In the genomic region with DNA sequence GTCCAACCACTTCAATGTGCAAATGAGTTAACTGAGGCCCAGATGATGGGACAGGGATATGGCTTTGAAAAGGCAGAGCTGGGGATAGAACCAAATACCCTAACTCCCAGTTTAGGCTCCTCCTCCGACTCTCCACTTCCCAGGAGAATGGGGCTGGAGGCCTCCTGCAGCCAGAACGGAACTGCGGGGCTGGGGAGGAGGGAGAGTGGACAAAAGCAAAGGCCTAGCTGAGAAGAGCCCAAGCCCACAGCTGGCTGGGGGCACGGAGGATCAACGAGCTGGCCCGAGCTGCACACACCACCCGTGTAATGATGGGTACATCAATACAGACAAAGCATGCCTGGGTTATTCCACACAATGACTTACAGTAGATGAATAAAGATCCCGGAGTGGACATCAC, we compare ENCODE assay signal across 26 cellular contexts.
"Had no signal": no experiment of that assay in that cellular context is flagged by ENCODE, and none has a peak within 500 bp of the region (broad histone marks: within the 10 kb centered on the region; RNA-seq: fewer than 3 reads in every experiment).

No MANE protein-coding gene starts in this region.

- H3K9me3 ChIP-seq: colonic mucosa, right lobe of liver, thyroid gland, upper lobe of left lung, vagina had no signal

- H3K27me3 Mint-ChIP-seq: activated CD4-positive, alpha-beta T cell treated with anti-CD3 and anti-CD28 coated beads for 36 hours; activated naive CD8-positive, alpha-beta T cell; stimulated activated memory B cell treated with anti-CD40 and anti-IgM and Interleukin-4, amounts not matched to agents 10 μg/mL and 1 μg/mL and 100 μg/mL, for 72 hours; stimulated activated naive CD8-positive, alpha-beta T cell treated with anti-CD3 and anti-CD28 coated beads, Interleukin-15, amount 100 ng/mL, for 72 hours had no signal

- H3K27me3 ChIP-seq: colonic mucosa, right lobe of liver, thyroid gland, upper lobe of left lung, vagina had no signal

- H3K9me3 Mint-ChIP-seq: activated T-helper 2 cell treated with anti-CD3 and anti-CD28 coated beads, Interferon-gamma antibody, Interleukin-2, Interleukin-4, amounts not matched to agents 10 μg/mL and 5 μg/mL and 100 μg/mL, durations not matched to agents 14 hours and 24 hours and 36 hours; neural crest cell; stimulated activated memory B cell treated with anti-CD40 and anti-IgM and Interleukin-4, amounts not matched to agents 10 μg/mL and 1 μg/mL and 100 μg/mL, for 72 hours; stimulated activated naive CD8-positive, alpha-beta T cell treated with anti-CD3 and anti-CD28 coated beads, Interleukin-15, amount 100 ng/mL, for 72 hours; T-helper 2 cell treated with Interferon-gamma antibody and Interleukin-4, amounts not matched to agents 5 μg/mL and 100 μg/mL, for 36 hours had no signal

- DNase-seq: activated CD4-positive, alpha-beta T cell treated with anti-CD3 and anti-CD28 coated beads for 36 hours; activated CD4-positive, CD25-positive, alpha-beta regulatory T cell; activated CD8-positive, alpha-beta memory T cell treated with anti-CD3 and anti-CD28 coated beads for 24 hours; activated CD8-positive, alpha-beta memory T cell treated with anti-CD3 and anti-CD28 coated beads, Interleukin-2, amount 50 U/mL, for 48 hours; activated T-cell treated with anti-CD3 and anti-CD28 coated beads, Interleukin-2, amount 50 U/mL, for 48 hours; anterior cingulate cortex; cerebellar nuclear complex; colonic mucosa; effector CD8-positive, alpha-beta T cell; glutamatergic neuron; left colon; mammary epithelial cell; occipital lobe; right lobe of liver; stimulated activated CD4-positive, alpha-beta T cell treated with anti-CD3 and anti-CD28 coated beads, Interleukin-2, amount 100 ng/mL, for 48 hours; stimulated activated naive CD8-positive, alpha-beta T cell treated with anti-CD3 and anti-CD28 coated beads, Interleukin-15, amount 100 ng/mL, for 72 hours; substantia nigra; T-helper 1 cell; thyroid gland; upper lobe of left lung had no signal

- H3K4me1 ChIP-seq: colonic mucosa, right lobe of liver, thyroid gland, upper lobe of left lung, vagina had no signal

- H3K27ac Mint-ChIP-seq: stimulated activated memory B cell treated with anti-CD40 and anti-IgM and Interleukin-4, amounts not matched to agents 10 μg/mL and 1 μg/mL and 100 μg/mL, for 72 hours had no signal

- ATAC-seq: activated CD4-positive, alpha-beta T cell treated with anti-CD3 and anti-CD28 coated beads for 36 hours; left colon; right lobe of liver; stimulated activated memory B cell treated with anti-CD40 and anti-IgM and Interleukin-4, amounts not matched to agents 10 μg/mL and 1 μg/mL and 100 μg/mL, for 72 hours; stimulated activated naive CD8-positive, alpha-beta T cell treated with anti-CD3 and anti-CD28 coated beads, Interleukin-15, amount 100 ng/mL, for 72 hours had no signal

- H3K27ac ChIP-seq: colonic mucosa, right lobe of liver, thyroid gland, upper lobe of left lung, vagina had no signal

- H3K4me3 Mint-ChIP-seq: activated CD4-positive, alpha-beta T cell treated with anti-CD3 and anti-CD28 coated beads for 36 hours; activated naive CD8-positive, alpha-beta T cell; neural crest cell; stimulated activated memory B cell treated with anti-CD40 and anti-IgM and Interleukin-4, amounts not matched to agents 10 μg/mL and 1 μg/mL and 100 μg/mL, for 72 hours; stimulated activated naive CD8-positive, alpha-beta T cell treated with anti-CD3 and anti-CD28 coated beads, Interleukin-15, amount 100 ng/mL, for 72 hours; T-helper 2 cell treated with Interferon-gamma antibody and Interleukin-4, amounts not matched to agents 5 μg/mL and 100 μg/mL, for 36 hours had no signal

- H3K36me3 ChIP-seq: colonic mucosa, thyroid gland, vagina had no signal

- H3K4me3 ChIP-seq: colonic mucosa, right lobe of liver, thyroid gland, upper lobe of left lung, vagina had no signal
